ENCODE assay signal across 12 cellular contexts in genomic region chr12:42744539-42745156, GRCh38.
DNase-seq lines count a peak whose midpoint lies in the region; ATAC-seq and TF ChIP-seq lines count a peak whose summit lies in the region.
"Had no signal": no experiment of that assay in that cellular context is flagged by ENCODE, and none has a peak within 500 bp of the region (broad histone marks: within the 10 kb centered on the region; RNA-seq: fewer than 3 reads in every experiment).

No MANE protein-coding gene starts in this region.

- in situ Hi-C loops in gastrocnemius medialis (cut with MboI; ENCODE audit: low sequenced_read_pairs in 4 of 4) = no loop called here

- no peak for TF ChIP-seq CTCF in HFFc6 (IDR thresholded peaks at IDR 0.05)
- no peak for TF ChIP-seq CTCF in VCaP (conservative IDR thresholded peaks at IDR 0.05)
- TF ChIP-seq CTCF in gastrocnemius medialis (IDR thresholded peaks at IDR 0.05 in 4 of 5, conservative IDR thresholded peaks at IDR 0.05 in 1 of 5) = no peak

- peaks cover 28 to 50% of the 10 kb centered on the region in 2 donors for H3K4me1 ChIP-seq in gastrocnemius medialis

- intact Hi-C loops in gastrocnemius medialis (cut with DNase I; ENCODE audit: low total_unique reads) = no loop called here

- H3K4me3 Mint-ChIP-seq in HFFc6 = no peak overlapping the region

- no peak overlapping the region for H3K4me3 ChIP-seq in gastrocnemius medialis
- H3K4me3 ChIP-seq: cardiac muscle cell, lung had no signal

- H3K36me3 Mint-ChIP-seq in HFFc6 (ENCODE audit: low read depth) = peaks cover 24% of the 10 kb centered on the region; the same call in 1 of the 2 replicates

- H3K36me3 ChIP-seq in gastrocnemius medialis = no peaks in the 10 kb centered on the region
- H3K36me3 ChIP-seq: cardiac muscle cell had no signal

- peak; percentile 32 for DNase-seq in HFFc6
- peak; percentile 79 for DNase-seq in foreskin melanocyte
- no peak for DNase-seq in gastrocnemius medialis
- DNase-seq in anterior cingulate cortex (lab: John Stamatoyannopoulos, UW) = no peak
- no peak for DNase-seq in stimulated activated CD4-positive, alpha-beta T cell treated with anti-CD3 and anti-CD28 coated beads, Interleukin-2, amount 100 ng/mL, for 24 hours
- DNase-seq: activated T-cell treated with anti-CD3 and anti-CD28 coated beads, Interleukin-2, amount 50 U/mL, for 1 hour; NCI-H1436 had no signal

- H3K27ac Mint-ChIP-seq in HFFc6 = no peak overlapping the region

- peaks cover 0 to 7% (median 0%) of the 10 kb centered on the region in 3 donors for H3K9me3 ChIP-seq in gastrocnemius medialis

- no peaks in the 10 kb centered on the region for H3K27me3 ChIP-seq in gastrocnemius medialis
- H3K27me3 ChIP-seq: cardiac muscle cell had no signal

- peaks cover 34% of the 10 kb centered on the region for H3K4me1 Mint-ChIP-seq in HFFc6 (ENCODE audit: low read depth)

- peak overlapping the region; percentile 55 for H3K27ac ChIP-seq in VCaP
- peak overlapping the region in 3 of 4 donors; percentile 30 to 65 (median 35) for H3K27ac ChIP-seq in gastrocnemius medialis
- H3K27ac ChIP-seq: cardiac muscle cell had no signal

- peaks cover 21% of the 10 kb centered on the region for H3K9me3 Mint-ChIP-seq in HFFc6

- ATAC-seq in gastrocnemius medialis (peak in 1 of 2 donors; percentile 78), GM21576 (IDR thresholded peaks at IDR 0.05; ENCODE audit: unreplicated experiment) (no peak), GM18498 (IDR thresholded peaks at IDR 0.05; ENCODE audit: unreplicated experiment) (no peak)

- TF ChIP-seq POLR2A in gastrocnemius medialis (IDR thresholded peaks at IDR 0.05) = no peak

- no peaks in the 10 kb centered on the region for H3K27me3 Mint-ChIP-seq in HFFc6 (ENCODE audit: insufficient read depth)

Comparison
In these comparisons a context has a peak if more than half of its experiments do, and no peak if none do; other contexts are left out.
1. DNase-seq: peak in HFFc6 (single experiment) and foreskin melanocyte (single experiment); none in gastrocnemius medialis (0 of 2), anterior cingulate cortex (0 of 58) and stimulated activated CD4-positive, alpha-beta T cell treated with anti-CD3 and anti-CD28 coated beads, Interleukin-2, amount 100 ng/mL, for 24 hours (0 of 2).